Comparison of ENCODE assay signal across 8 cellular contexts in the genomic region with DNA sequence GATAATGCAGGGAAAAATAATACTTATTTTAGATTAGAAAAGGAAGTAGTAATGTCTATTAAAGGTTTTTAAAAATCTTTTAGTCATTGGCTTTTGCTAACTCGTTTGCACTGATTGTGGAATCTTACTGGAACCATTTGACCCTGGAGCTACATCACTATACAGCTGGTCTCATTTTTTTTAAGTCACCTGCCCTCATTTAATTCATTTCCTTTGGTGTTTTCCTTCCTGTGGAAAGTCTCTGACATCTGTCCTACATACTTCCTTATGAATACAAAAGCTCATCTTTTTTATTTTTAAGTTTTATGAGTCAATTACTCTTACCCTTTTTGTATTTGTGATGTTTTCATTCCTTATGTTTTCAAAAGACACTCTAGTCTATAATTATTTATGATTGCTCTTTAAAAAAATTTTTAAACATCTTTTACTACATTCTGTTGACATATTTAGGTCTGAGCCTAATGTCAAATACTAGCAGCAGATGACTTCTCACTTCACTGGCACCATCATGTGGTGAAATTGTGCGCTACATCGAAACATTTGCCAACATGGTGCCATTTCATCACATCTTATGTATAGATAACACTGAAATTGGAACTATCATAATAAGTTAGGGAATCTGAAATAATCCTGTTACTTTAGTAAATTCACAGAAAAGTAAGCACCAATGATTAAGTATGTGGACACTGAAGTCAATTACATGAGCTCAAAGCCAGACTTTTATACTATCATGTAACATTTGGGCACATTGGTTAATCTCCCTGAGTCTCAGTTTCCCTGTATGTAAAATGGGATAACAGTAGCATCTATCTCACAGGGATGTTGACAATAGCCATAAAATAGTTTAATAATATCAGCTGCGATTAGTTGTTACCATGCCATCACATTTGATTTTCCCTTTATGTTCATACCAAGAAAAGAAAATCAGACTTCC. TPM values are rescaled to one million over a fixed set of nuclear protein-coding genes. Genes with fewer than 3 reads are reported as not detected.
DNase-seq lines count a peak whose midpoint lies in the region; ATAC-seq and TF ChIP-seq lines count a peak whose summit lies in the region.

No MANE protein-coding gene starts in this region.

- peak; percentile 34 to 81 (median 76) for TF ChIP-seq CTCF in adrenal gland (IDR thresholded peaks at IDR 0.05)
- TF ChIP-seq CTCF in right atrium auricular region (IDR thresholded peaks at IDR 0.05), result peak; percentile 48 to 77
- TF ChIP-seq CTCF in smooth muscle cell (IDR thresholded peaks at IDR 0.05; ENCODE audit: borderline replicate concordance, insufficient read depth, poor library complexity, severe bottlenecking), result peak; percentile 83

- in situ Hi-C loops in Caki2 (cut with HindIII; ENCODE audit: low pct_unique_long_range_greater_than_20kb, low sequenced_read_pairs), result no loop called here

- intact Hi-C loops in adrenal gland (cut with DNase I), result loop anchor here in 1 of 2 donors (10.0 kb wide), 1 partner anchor 375 kb away; no protein-coding TSS in a partner anchor

- H3K36me3 ChIP-seq in Karpas-422 (ENCODE audit: insufficient read depth, low read length), result no peaks in the 10 kb centered on the region
- H3K36me3 ChIP-seq in adrenal gland (replicated peaks in 1 of 2), result no peaks in the 10 kb centered on the region
- H3K36me3 ChIP-seq in right atrium auricular region, result no peaks in the 10 kb centered on the region
- H3K36me3 ChIP-seq in smooth muscle cell (ENCODE audit: low read depth), result no peaks in the 10 kb centered on the region

- TF ChIP-seq POLR2A in adrenal gland (IDR thresholded peaks at IDR 0.05), result no peak

- H4K20me1 ChIP-seq in Karpas-422 (ENCODE audit: insufficient read depth, low read depth, low read length) (no peaks in the 10 kb centered on the region), smooth muscle cell (ENCODE audit: low read depth) (no peaks in the 10 kb centered on the region)

- no peak overlapping the region for H3K4me2 ChIP-seq in Karpas-422 (ENCODE audit: low read depth, low read length, poor library complexity, severe bottlenecking)
- H3K4me2 ChIP-seq in smooth muscle cell, result no peak overlapping the region

- H3K27ac ChIP-seq in Karpas-422 (ENCODE audit: low read length) (no peak overlapping the region), adrenal gland (no peak overlapping the region), right atrium auricular region (no peak overlapping the region), smooth muscle cell (ENCODE audit: low read depth) (no peak overlapping the region)

- H3K9me2 ChIP-seq in Karpas-422 (replicated peaks; ENCODE audit: insufficient read depth, low read length), result no peaks in the 10 kb centered on the region

- no peaks in the 10 kb centered on the region for H3K79me2 ChIP-seq in Karpas-422 (ENCODE audit: low read length)
- no peaks in the 10 kb centered on the region for H3K79me2 ChIP-seq in smooth muscle cell (ENCODE audit: low read depth)

- 40 to 56% (median 50%) methylated on average over 4 of the region's 4 CpGs for WGBS in adrenal gland, 4 donors
- WGBS in smooth muscle cell (ENCODE audit: low lambda C conversion rate), result 60% methylated on average over 4 of the region's 4 CpGs

- DNase-seq in Caki2 (ENCODE audit: low read depth) (peak; percentile 42), Karpas-422 (peak; percentile 88), SW480 (ENCODE audit: low spot score) (peak; percentile 42), adrenal gland (peak; percentile 43 to 90 (median 61)), right atrium auricular region (ENCODE audit: low spot score) (peak; percentile 67), smooth muscle cell (lab: John Stamatoyannopoulos, UW; ENCODE audit: unreplicated experiment) (peak; percentile 2)

- peaks cover 14% of the 10 kb centered on the region for H3K9me3 ChIP-seq in Karpas-422 (ENCODE audit: low read length)
- peaks cover 0 to 9% (median 3%) of the 10 kb centered on the region in 3 donors for H3K9me3 ChIP-seq in adrenal gland (replicated peaks in 1 of 3)
- H3K9me3 ChIP-seq in right atrium auricular region, result peaks cover 0 to 16% of the 10 kb centered on the region in 2 donors
- no peaks in the 10 kb centered on the region for H3K9me3 ChIP-seq in smooth muscle cell (replicated peaks; ENCODE audit: low read depth)

- H2AFZ ChIP-seq in Karpas-422 (ENCODE audit: low read length) (no peak overlapping the region), smooth muscle cell (ENCODE audit: low read depth) (no peak overlapping the region)

- peak; percentile 65 for ATAC-seq in GM19455 (IDR thresholded peaks at IDR 0.05; ENCODE audit: unreplicated experiment)
- ATAC-seq in HG03095 (IDR thresholded peaks at IDR 0.05; ENCODE audit: unreplicated experiment), result no peak

- H3K9ac ChIP-seq in Karpas-422 (ENCODE audit: low read length) (no peak overlapping the region), smooth muscle cell (ENCODE audit: low read depth) (no peak overlapping the region)

- H3K27me3 ChIP-seq in Karpas-422 (ENCODE audit: low read length) (no peaks in the 10 kb centered on the region; the same call in 1 of the 2 replicates), adrenal gland (no peaks in the 10 kb centered on the region), right atrium auricular region (no peaks in the 10 kb centered on the region), smooth muscle cell (ENCODE audit: low read depth) (no peaks in the 10 kb centered on the region)

- no peak overlapping the region for H3K4me3 ChIP-seq in Karpas-422 (ENCODE audit: low read length)
- no peak overlapping the region for H3K4me3 ChIP-seq in adrenal gland
- no peak overlapping the region for H3K4me3 ChIP-seq in right atrium auricular region
- no peak overlapping the region for H3K4me3 ChIP-seq in smooth muscle cell

- H3F3A ChIP-seq in smooth muscle cell (ENCODE audit: low read depth), result no peaks in the 10 kb centered on the region

- no peaks in the 10 kb centered on the region for H3K4me1 ChIP-seq in Karpas-422 (ENCODE audit: low read length)
- H3K4me1 ChIP-seq in adrenal gland (replicated peaks in 1 of 2), result no peaks in the 10 kb centered on the region
- H3K4me1 ChIP-seq in right atrium auricular region, result no peaks in the 10 kb centered on the region
- no peaks in the 10 kb centered on the region for H3K4me1 ChIP-seq in smooth muscle cell (ENCODE audit: low read depth)

RNA-seq across cellular contexts. Expression of a gene that starts 9.4 kb away (rescaled TPM):
- 5.8 and 7.1 TPM in 2 replicates for total RNA-seq in Caki2 (2014; rRNA removed; shearing (Covaris generic); ENCODE audit: low replicate concordance)
- total RNA-seq in Karpas-422 (2014; rRNA removed; shearing (Covaris generic); ENCODE audit: low replicate concordance), result 4.0 and 9.5 TPM in 2 replicates
- total RNA-seq in adrenal gland, result 10 to 100 TPM in 4 of 8 donors, 1 to 10 TPM in 4; 4.8 to 19.3 (median 9.6) TPM
- 10 to 100 TPM; 19.0 to 19.9 (median 19.3) TPM for polyA plus RNA-seq in adrenal gland
- total RNA-seq in right atrium auricular region, result 1 to 10 TPM; 3.9 to 7.0 TPM
- total RNA-seq in smooth muscle cell, result 2.2 and 5.3 TPM in 2 replicates
- 2.3 and 5.1 TPM in 2 replicates for polyA plus RNA-seq in smooth muscle cell

Comparison
In these comparisons a context has a peak if more than half of its experiments do, and no peak if none do; other contexts are left out.
1. DNase-seq: peak in every context shown above with its lines; median percentile 88 in Karpas-422; 67 in right atrium auricular region; 61 in adrenal gland; 42 in Caki2; 42 in SW480; 2 in smooth muscle cell.